ENCODE assay signal across 18 cellular contexts in the genomic region with DNA sequence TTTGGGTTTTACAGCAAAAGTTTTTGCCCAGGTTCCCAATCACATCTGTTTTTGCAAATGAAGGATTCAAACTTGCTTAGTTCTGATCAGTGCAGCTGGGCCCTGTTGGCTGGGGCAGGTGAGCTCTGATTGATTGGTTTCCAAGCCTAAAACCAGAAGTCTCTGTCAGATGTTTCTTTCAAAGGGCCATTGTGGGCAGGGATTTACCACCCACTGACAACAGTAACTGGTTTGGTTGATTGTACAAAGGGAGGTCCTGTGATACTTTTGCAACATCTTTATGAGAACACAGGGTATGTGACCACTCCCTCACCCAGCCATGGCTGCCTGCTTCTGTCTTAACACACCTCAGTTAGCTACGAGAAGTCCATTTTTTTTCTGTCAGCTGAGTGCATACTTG.
"Had no signal": no experiment of that assay in that cellular context is flagged by ENCODE, and none has a peak within 500 bp of the region (broad histone marks: within the 10 kb centered on the region; RNA-seq: fewer than 3 reads in every experiment).

No MANE protein-coding gene starts in this region.

- H3K27me3 ChIP-seq: dorsolateral prefrontal cortex, right lobe of liver, stomach, thyroid gland had no signal

- H3K36me3 Mint-ChIP-seq: natural killer cell, type B pancreatic cell had no signal

- H3K36me3 ChIP-seq: lower lobe of right lung, right lobe of liver, stomach, thyroid gland had no signal

- H3K4me1 Mint-ChIP-seq: natural killer cell, neural crest cell had no signal

- ATAC-seq: left ventricle myocardium superior, lower lobe of right lung, natural killer cell, right lobe of liver had no signal

- H3K4me3 ChIP-seq: dorsolateral prefrontal cortex, lower lobe of right lung, right lobe of liver, stomach, thyroid gland had no signal

- H3K79me2 ChIP-seq: parathyroid adenoma had no signal

- H3K27ac ChIP-seq: dorsolateral prefrontal cortex, lower lobe of right lung, parathyroid adenoma, right lobe of liver, stomach, thyroid gland had no signal

- H3K4me3 Mint-ChIP-seq: natural killer cell, neural crest cell, type B pancreatic cell had no signal

- H3K9me3 ChIP-seq: lower lobe of right lung, right lobe of liver, thyroid gland had no signal

- H3K9ac ChIP-seq: parathyroid adenoma had no signal

- DNase-seq: dorsolateral prefrontal cortex; effector CD4-positive, alpha-beta T cell; head of caudate nucleus; left ventricle myocardium superior; lower lobe of right lung; natural killer cell; right lobe of liver; small intestine; stimulated activated CD4-positive, alpha-beta T cell treated with anti-CD3 and anti-CD28 coated beads, Interleukin-15, amount 100 ng/mL, for 24 hours; stimulated activated CD4-positive, alpha-beta T cell treated with anti-CD3 and anti-CD28 coated beads, Interleukin-2, amount 100 ng/mL, for 48 hours; stimulated activated CD8-positive, alpha-beta memory T cell treated with anti-CD3 and anti-CD28 coated beads, Interleukin-4, amount 100 ng/mL, for 48 hours; stimulated activated naive CD4-positive, alpha-beta T cell treated with Interleukin-2 at 50 U/mL for 16 hours; stomach; thyroid gland had no signal

- H3K27ac Mint-ChIP-seq: natural killer cell, progenitor cell of endocrine pancreas, type B pancreatic cell had no signal

- H3K9me3 Mint-ChIP-seq: type B pancreatic cell had no signal

- H2AFZ ChIP-seq: parathyroid adenoma had no signal

- H3K4me1 ChIP-seq: lower lobe of right lung, parathyroid adenoma, right lobe of liver, stomach, thyroid gland had no signal

- H3K27me3 Mint-ChIP-seq: progenitor cell of endocrine pancreas had no signal
